ENCODE assay signal across 10 cellular contexts in the genomic region with DNA sequence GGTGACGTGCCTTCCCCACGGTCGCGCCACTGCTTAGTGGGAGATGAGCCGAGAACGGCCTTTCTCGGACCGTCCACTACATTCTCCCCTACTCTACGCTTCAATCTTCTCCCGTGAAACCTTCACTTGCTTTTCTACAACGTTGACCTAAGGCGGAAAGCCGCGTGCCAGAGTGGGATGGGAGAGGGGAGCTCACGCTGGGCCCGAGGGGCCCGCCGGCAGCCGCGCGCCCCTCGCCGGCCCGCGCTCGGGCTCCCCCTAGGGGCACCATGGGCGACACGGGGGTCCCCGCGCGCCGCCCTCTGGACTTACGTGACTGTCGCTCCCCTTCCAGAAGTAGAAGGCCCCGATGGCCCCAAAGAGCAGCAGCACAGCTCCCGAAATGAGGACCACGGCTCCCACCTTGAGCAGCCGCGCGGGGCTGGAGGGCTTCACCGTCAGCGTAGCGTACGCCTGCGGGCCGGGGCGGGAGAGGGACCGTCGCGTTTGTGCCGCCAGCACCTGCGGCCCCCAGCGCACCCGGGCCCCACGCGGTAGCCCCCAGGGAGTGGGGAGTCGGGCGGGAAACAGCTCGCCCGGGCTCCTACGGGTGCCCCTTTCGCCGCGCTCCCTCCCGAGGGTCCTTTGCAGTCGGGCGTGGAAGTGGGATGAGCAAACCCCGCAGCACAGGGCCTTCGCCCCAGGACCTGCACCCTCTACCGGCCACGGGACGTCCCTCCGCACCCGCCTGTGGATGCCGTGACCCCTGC. TPM values are rescaled to one million over a fixed set of nuclear protein-coding genes. Genes with fewer than 3 reads are reported as not detected.
DNase-seq lines count a peak whose midpoint lies in the region; ATAC-seq and TF ChIP-seq lines count a peak whose summit lies in the region.
"Had no signal": no experiment of that assay in that cellular context is flagged by ENCODE, and none has a peak within 500 bp of the region (broad histone marks: within the 10 kb centered on the region; RNA-seq: fewer than 3 reads in every experiment).

No MANE protein-coding gene starts in this region.

- H3K79me1 ChIP-seq in mesendoderm (ENCODE audit: low read length): no peaks in the 10 kb centered on the region

- H2AK5ac ChIP-seq in mesendoderm (ENCODE audit: low read length): no peak overlapping the region

- H3K27ac ChIP-seq in HUES48 (ENCODE audit: low read depth, low read length) (peak overlapping the region; percentile 87), mesendoderm (ENCODE audit: low read depth, low read length) (no peak overlapping the region), thoracic aorta (no peak overlapping the region)

- H3K9ac ChIP-seq in HUES48 (ENCODE audit: low read depth, low read length): peak overlapping the region; percentile 79
- H3K9ac ChIP-seq in mesendoderm (ENCODE audit: low read length): peak overlapping the region; percentile 75

- peak overlapping the region; percentile 59 for H3K4me3 Mint-ChIP-seq in central memory CD8-positive, alpha-beta T cell

- no peak overlapping the region for H4K5ac ChIP-seq in mesendoderm (ENCODE audit: low read length)

- ATAC-seq in central memory CD8-positive, alpha-beta T cell (replicated peaks; ENCODE audit: extremely low read depth, poor library complexity, severe bottlenecking): no peak
- ATAC-seq in thoracic aorta (ENCODE audit: insufficient number of reproducible peaks, low FRiP score, low read depth) (no peak), GM19324 (IDR thresholded peaks at IDR 0.05; ENCODE audit: low FRiP score, unreplicated experiment) (no peak)

- H3K4me1 ChIP-seq in HUES48 (ENCODE audit: control insufficient read depth, insufficient read depth, low read length): peaks cover 43% of the 10 kb centered on the region
- peaks cover 2% of the 10 kb centered on the region for H3K4me1 ChIP-seq in mesendoderm (ENCODE audit: control insufficient read depth, low read depth, low read length)
- H3K4me1 ChIP-seq in thoracic aorta (ENCODE audit: control insufficient read depth in 1 of 2, low read depth in 2 of 2): peaks cover 0 to 8% of the 10 kb centered on the region in 2 donors

- WGBS in mesendoderm (ENCODE audit: extremely low coverage, insufficient coverage, low lambda C conversion rate): no CpG with 5 or more reads among the region's 75 CpGs

- H2BK5ac ChIP-seq in mesendoderm (ENCODE audit: low read length): no peak overlapping the region

- no peaks in the 10 kb centered on the region for H3K36me3 Mint-ChIP-seq in central memory CD8-positive, alpha-beta T cell (ENCODE audit: insufficient read depth)

- H3K27me3 Mint-ChIP-seq in central memory CD8-positive, alpha-beta T cell: peaks cover 63% of the 10 kb centered on the region

- no peak overlapping the region for H4K8ac ChIP-seq in mesendoderm (ENCODE audit: low read depth, low read length)

- peak overlapping the region; percentile 95 for H3K4me2 ChIP-seq in mesendoderm (ENCODE audit: low read length)

- no peaks in the 10 kb centered on the region for H3K79me2 ChIP-seq in mesendoderm (ENCODE audit: control insufficient read depth, insufficient read depth, low read length)

- H3K36me3 ChIP-seq in HUES48 (ENCODE audit: control insufficient read depth, insufficient read depth, low read length): peaks cover 19% of the 10 kb centered on the region
- H3K36me3 ChIP-seq in mesendoderm (ENCODE audit: control insufficient read depth, insufficient read depth, low read length): no peaks in the 10 kb centered on the region
- no peaks in the 10 kb centered on the region for H3K36me3 ChIP-seq in thoracic aorta

- H2BK15ac ChIP-seq in mesendoderm (replicated peaks; ENCODE audit: low read depth): no peak overlapping the region

- peak overlapping the region; percentile 94 for H3K23ac ChIP-seq in mesendoderm (ENCODE audit: low read length)

- TF ChIP-seq CTCF in GM13976 (IDR thresholded peaks at IDR 0.05; ENCODE audit: borderline replicate concordance, control extremely low read depth, extremely low read depth, insufficient read depth, missing control alignments) (peak; percentile 66), thoracic aorta (IDR thresholded peaks at IDR 0.05) (no peak)

- in situ Hi-C loops in GM13976 (cut with MboI; ENCODE audit: low sequenced_read_pairs, unreplicated experiment): no loop called here

- no peak overlapping the region for H3K27ac Mint-ChIP-seq in central memory CD8-positive, alpha-beta T cell (ENCODE audit: low read depth)

- H3K4me3 ChIP-seq in HUES48 (ENCODE audit: low read depth, low read length): peak overlapping the region; percentile 69
- H3K4me3 ChIP-seq in mesendoderm (ENCODE audit: low read length): peak overlapping the region; percentile 51
- H3K4me3 ChIP-seq in thoracic aorta: peak overlapping the region; percentile 63

- H3K18ac ChIP-seq in mesendoderm (ENCODE audit: low read length): peak overlapping the region; percentile 20

- H3K56ac ChIP-seq in mesendoderm (ENCODE audit: low read length): peak overlapping the region; percentile 92

- H3K9me3 Mint-ChIP-seq in central memory CD8-positive, alpha-beta T cell: no peaks in the 10 kb centered on the region

- no peak overlapping the region for H2BK120ac ChIP-seq in mesendoderm (ENCODE audit: low read depth, low read length)

- peak; percentile 82 for DNase-seq in GM13976 (ENCODE audit: low spot score)
- no peak for DNase-seq in central memory CD8-positive, alpha-beta T cell (ENCODE audit: low spot score in 2 of 2)
- DNase-seq in mesendoderm: peak; percentile 62
- no peak for DNase-seq in thoracic aorta (ENCODE audit: low spot score)
- DNase-seq in dedifferentiated amniotic fluid mesenchymal stem cell (ENCODE audit: extremely low spot score): no peak
- DNase-seq in NK-92 treated with Interleukin-12 subunit alpha and Interleukin-12 subunit beta, amount 100 ng/mL, for 24 hours (lab: John Stamatoyannopoulos, UW): no peak

- H3K27me3 ChIP-seq in HUES48 (ENCODE audit: control insufficient read depth, insufficient read depth, low read length) (peaks cover 5% of the 10 kb centered on the region), mesendoderm (ENCODE audit: insufficient read depth, low read length, poor library complexity) (no peaks in the 10 kb centered on the region), thoracic aorta (replicated peaks; ENCODE audit: insufficient read depth) (no peaks in the 10 kb centered on the region)

- H3K9me3 ChIP-seq in HUES48 (ENCODE audit: control insufficient read depth, insufficient read depth, low read length): peaks cover 5% of the 10 kb centered on the region; the same call in 1 of the 2 replicates
- no peaks in the 10 kb centered on the region for H3K9me3 ChIP-seq in thoracic aorta

- H3K4me1 Mint-ChIP-seq in central memory CD8-positive, alpha-beta T cell: peaks cover 4% of the 10 kb centered on the region

- H3K4ac ChIP-seq in mesendoderm (ENCODE audit: low read depth, low read length): no peak overlapping the region

RNA-seq across cellular contexts. Expression of a gene that starts 0.7 kb away (rescaled TPM):
- 39.0 TPM for polyA plus RNA-seq in mesendoderm (2013, experiment 1 of 2)
- polyA plus RNA-seq in mesendoderm (2013, experiment 2 of 2): 38.1 TPM
- total RNA-seq in thoracic aorta: not detected
- total RNA-seq: liver, NCI-H460 had no signal
- polyA plus RNA-seq: liver had no signal

Comparison
In these comparisons a context has a peak if more than half of its experiments do, and no peak if none do; other contexts are left out.
1. DNase-seq: peak in GM13976 (single experiment) and mesendoderm (single experiment); none in central memory CD8-positive, alpha-beta T cell (0 of 2), thoracic aorta (single experiment), dedifferentiated amniotic fluid mesenchymal stem cell (single experiment) and NK-92 treated with Interleukin-12 subunit alpha and Interleukin-12 subunit beta, amount 100 ng/mL, for 24 hours (single experiment).
2. Peak in every context shown above with its lines, with median percentiles within 50 percentile points of each other: H3K4me3 ChIP-seq.